14 cellular contexts compared by ENCODE assay signal in genomic region chr11:115927823-115928329, GRCh38.
DNase-seq lines count a peak whose midpoint lies in the region; ATAC-seq and TF ChIP-seq lines count a peak whose summit lies in the region.
"Had no signal": no experiment of that assay in that cellular context is flagged by ENCODE, and none has a peak within 500 bp of the region (broad histone marks: within the 10 kb centered on the region; RNA-seq: fewer than 3 reads in every experiment).

No MANE protein-coding gene starts in this region.

- H3K4me3 ChIP-seq in psoas muscle = no peak overlapping the region
- no peak overlapping the region for H3K4me3 ChIP-seq in PC-9
- H3K4me3 ChIP-seq: hepatocyte, tibial artery had no signal

- no peak overlapping the region for H3K27ac Mint-ChIP-seq in activated naive CD4-positive, alpha-beta T cell treated with anti-CD3 and anti-CD28 coated beads, Interleukin-2, amount 50 U/mL, for 72 hours
- H3K27ac Mint-ChIP-seq: mesothelial cell of epicardium had no signal

- H3K36me3 Mint-ChIP-seq in activated naive CD4-positive, alpha-beta T cell treated with anti-CD3 and anti-CD28 coated beads, Interleukin-2, amount 50 U/mL, for 72 hours = peaks cover 5 to 6% of the 10 kb centered on the region in 2 donors
- H3K36me3 Mint-ChIP-seq: mesothelial cell of epicardium had no signal

- H3K9me3 ChIP-seq in psoas muscle = no peaks in the 10 kb centered on the region
- H3K9me3 ChIP-seq in PC-9 (ENCODE audit: insufficient read depth, low read depth) = no peaks in the 10 kb centered on the region
- H3K9me3 ChIP-seq: tibial artery had no signal

- peaks cover 10 to 18% of the 10 kb centered on the region in 2 donors for H3K9me3 Mint-ChIP-seq in activated naive CD4-positive, alpha-beta T cell treated with anti-CD3 and anti-CD28 coated beads, Interleukin-2, amount 50 U/mL, for 72 hours
- H3K9me3 Mint-ChIP-seq: mesothelial cell of epicardium had no signal

- DNase-seq in psoas muscle (no peak), NCI-H1105 (lab: John Stamatoyannopoulos, UW) (no peak), PC-9 (no peak), globus pallidus (ENCODE audit: low spot score) (no peak)
- DNase-seq in activated naive CD4-positive, alpha-beta T cell treated with anti-CD3 and anti-CD28 coated beads, Interleukin-2, amount 50 U/mL, for 72 hours (ENCODE audit: low spot score in 2 of 2) = no peak
- DNase-seq: activated CD8-positive, alpha-beta memory T cell treated with anti-CD3 and anti-CD28 coated beads, Interleukin-2, amount 50 U/mL, for 4 hours; NCI-H2029; T-helper 9 cell; tibial artery had no signal

- WGBS in psoas muscle, 3 donors = 42 to 58% (median 50%) methylated on average over 8 of the region's 8 CpGs

- no peaks in the 10 kb centered on the region for H3K36me3 ChIP-seq in psoas muscle (ENCODE audit: insufficient read depth in 1 of 2, low read depth in 1 of 2)
- no peaks in the 10 kb centered on the region for H3K36me3 ChIP-seq in PC-9 (ENCODE audit: low read depth)
- H3K36me3 ChIP-seq: tibial artery had no signal

- H3F3A ChIP-seq in PC-9 (ENCODE audit: insufficient read depth, low read depth) = no peaks in the 10 kb centered on the region

- no peak for TF ChIP-seq CTCF in psoas muscle (IDR thresholded peaks at IDR 0.05)
- no peak for TF ChIP-seq CTCF in PC-9 (conservative IDR thresholded peaks at IDR 0.05)

- intact Hi-C loops in psoas muscle (cut with DNase I) (no loop called here), PC-9 (cut with micrococcal nuclease; ENCODE audit: unreplicated experiment) (no loop called here)

- H3K27me3 ChIP-seq in psoas muscle (ENCODE audit: insufficient read depth in 3 of 3, low read length in 2 of 3) (peaks cover 0 to 4% (median 3%) of the 10 kb centered on the region in 3 donors), PC-9 (ENCODE audit: insufficient read depth, low read depth) (peaks cover 8% of the 10 kb centered on the region; the same call in 1 of the 2 replicates)

- POLR2A ChIA-PET in PC-9 (lab: Charles Lee; ENCODE audit: unreplicated experiment) = no interaction called here

- H2AFZ ChIP-seq in PC-9 = no peak overlapping the region
- H2AFZ ChIP-seq: hepatocyte had no signal

- no peaks in the 10 kb centered on the region for H3K79me2 ChIP-seq in PC-9 (ENCODE audit: low read depth)
- H3K79me2 ChIP-seq: hepatocyte had no signal

- no TSS peak for BruUV-seq in PC-9 (replicated peaks; lab: Mats Ljungman, UMichigan)

- H4K20me1 ChIP-seq in PC-9 (ENCODE audit: insufficient read depth) = no peaks in the 10 kb centered on the region

- CTCF ChIA-PET in PC-9 (lab: Charles Lee) = no interaction called here

- no peaks in the 10 kb centered on the region for H3K9me2 ChIP-seq in PC-9 (ENCODE audit: insufficient read depth)

- H3K27ac ChIP-seq in psoas muscle (no peak overlapping the region), PC-9 (no peak overlapping the region)
- H3K27ac ChIP-seq: hepatocyte, tibial artery had no signal

- H3K4me2 ChIP-seq in PC-9 = no peak overlapping the region
- H3K4me2 ChIP-seq: hepatocyte had no signal

- H3K4me1 ChIP-seq in psoas muscle = no peaks in the 10 kb centered on the region
- H3K4me1 ChIP-seq in PC-9 (replicated peaks; ENCODE audit: insufficient read depth) = no peaks in the 10 kb centered on the region
- H3K4me1 ChIP-seq: tibial artery had no signal

- ATAC-seq in GM19035 (IDR thresholded peaks at IDR 0.05; ENCODE audit: unreplicated experiment) = peak; percentile 37
- peak; percentile 42 for ATAC-seq in GM21737 (IDR thresholded peaks at IDR 0.05; ENCODE audit: unreplicated experiment)
- peak; percentile 33 for ATAC-seq in HG03139 (IDR thresholded peaks at IDR 0.05; ENCODE audit: unreplicated experiment)
- ATAC-seq in psoas muscle = peak in 3 of 4 donors; percentile 47 to 70 (median 64)
- ATAC-seq in activated naive CD4-positive, alpha-beta T cell treated with anti-CD3 and anti-CD28 coated beads, Interleukin-2, amount 50 U/mL, for 72 hours = no peak

Comparison
In these comparisons a context has a peak if more than half of its experiments do, and no peak if none do; other contexts are left out.
1. ATAC-seq: peak in GM19035 (single experiment), GM21737 (single experiment), HG03139 (single experiment) and psoas muscle (3 of 4); none in activated naive CD4-positive, alpha-beta T cell treated with anti-CD3 and anti-CD28 coated beads, Interleukin-2, amount 50 U/mL, for 72 hours (0 of 2).